In the genomic region with DNA sequence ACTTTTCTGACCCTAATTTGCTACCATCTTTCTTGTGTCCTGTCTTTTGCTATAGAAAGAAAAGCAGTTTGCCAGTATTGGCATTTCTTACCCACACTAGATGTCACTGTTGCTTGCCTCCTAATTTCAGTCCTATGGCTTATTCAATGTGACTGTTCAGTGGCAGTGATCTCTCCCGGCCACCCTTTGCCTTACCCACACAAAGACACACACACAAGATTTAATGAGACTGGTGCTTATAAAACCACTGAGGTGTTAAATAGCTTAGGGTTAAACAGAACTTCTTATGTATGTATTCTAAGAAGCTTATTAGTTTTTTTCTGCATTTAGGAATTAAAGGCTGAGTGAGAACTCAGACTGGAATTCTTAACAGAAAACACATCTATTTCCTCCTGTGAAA, we compare ENCODE assay signal across 9 cellular contexts.
DNase-seq lines count a peak whose midpoint lies in the region; ATAC-seq and TF ChIP-seq lines count a peak whose summit lies in the region.
"Had no signal": no experiment of that assay in that cellular context is flagged by ENCODE, and none has a peak within 500 bp of the region (broad histone marks: within the 10 kb centered on the region; RNA-seq: fewer than 3 reads in every experiment).

No MANE protein-coding gene starts in this region.

- no peaks in the 10 kb centered on the region for H3K9me3 Mint-ChIP-seq in neural progenitor cell

- H3K9me3 ChIP-seq in neural progenitor cell (ENCODE audit: low read depth) (no peaks in the 10 kb centered on the region), spleen (no peaks in the 10 kb centered on the region)

- no peak for ATAC-seq in GM18909 (IDR thresholded peaks at IDR 0.05; ENCODE audit: poor library complexity, unreplicated experiment)

- TF ChIP-seq CTCF in dorsolateral prefrontal cortex (IDR thresholded peaks at IDR 0.05 in 54 of 56, conservative IDR thresholded peaks at IDR 0.05 in 2 of 56; ENCODE audit: low read depth in 1 of 56, partially characterized antibody in 56 of 56), result peak; percentile 29 to 74 (median 55)
- peak; percentile 70 for TF ChIP-seq CTCF in neural progenitor cell (IDR thresholded peaks at IDR 0.05)
- peak in 1 of 11 experiments; percentile 16 for TF ChIP-seq CTCF in spleen (IDR thresholded peaks at IDR 0.05 in 8 of 11, conservative IDR thresholded peaks at IDR 0.05 in 3 of 11)

- H3K9ac ChIP-seq in neural progenitor cell, result no peak overlapping the region

- no peak overlapping the region for H2AFZ ChIP-seq in neural progenitor cell (replicated peaks)

- H3K4me3 Mint-ChIP-seq in neural progenitor cell, result no peak overlapping the region
- H3K4me3 Mint-ChIP-seq: B cell had no signal

- H3K36me3 Mint-ChIP-seq in neural progenitor cell, result no peaks in the 10 kb centered on the region

- H3K27ac ChIP-seq in dorsolateral prefrontal cortex, result no peak overlapping the region
- H3K27ac ChIP-seq in neural progenitor cell, result no peak overlapping the region
- H3K27ac ChIP-seq in spleen, result no peak overlapping the region

- no peaks in the 10 kb centered on the region for H3F3A ChIP-seq in neural progenitor cell (ENCODE audit: low read depth)

- H3K4me2 ChIP-seq in neural progenitor cell, result no peak overlapping the region

- H3K36me3 ChIP-seq in neural progenitor cell (no peaks in the 10 kb centered on the region), spleen (no peaks in the 10 kb centered on the region)

- H3K27ac Mint-ChIP-seq in neural progenitor cell, result no peak overlapping the region
- H3K27ac Mint-ChIP-seq: B cell had no signal

- TF ChIP-seq POLR2A in spleen (IDR thresholded peaks at IDR 0.05), result no peak

- H3K27me3 Mint-ChIP-seq in neural progenitor cell (ENCODE audit: insufficient read depth, low read depth), result no peaks in the 10 kb centered on the region
- H3K27me3 Mint-ChIP-seq: B cell had no signal

- H3K4me1 Mint-ChIP-seq in neural progenitor cell, result no peaks in the 10 kb centered on the region
- H3K4me1 Mint-ChIP-seq: B cell had no signal

- H3K27me3 ChIP-seq in dorsolateral prefrontal cortex (peaks cover 0 to 7% (median 0%) of the 10 kb centered on the region in 45 donors), neural progenitor cell (no peaks in the 10 kb centered on the region), spleen (replicated peaks in 1 of 7) (no peaks in the 10 kb centered on the region)

- DNase-seq in NOMO-1 treated with dmso at 0.1 percent for 144 hours (lab: John Stamatoyannopoulos, UW; ENCODE audit: unreplicated experiment) (peak; percentile 2), NOMO-1 treated with DMSO at 0.1 percent for 48 hours (lab: John Stamatoyannopoulos, UW; ENCODE audit: unreplicated experiment) (no peak), HuH-7 (ENCODE audit: low spot score) (peak; percentile 20), NCI-H82 treated with DMSO at 0.1 percent for 48 hours (lab: John Stamatoyannopoulos, UW; ENCODE audit: unreplicated experiment) (peak; percentile 50), dorsolateral prefrontal cortex (peak in 3 of 10 donors; percentile 18 to 63 (median 28)), neural progenitor cell (ENCODE audit: low spot score) (peak; percentile 61), spleen (no peak)

- 5 to 16% (median 7%) methylated on average over 1 of the region's 1 CpG for WGBS in spleen, 5 donors

- H3K4me3 ChIP-seq in dorsolateral prefrontal cortex (no peak overlapping the region), neural progenitor cell (no peak overlapping the region), spleen (no peak overlapping the region)

- no peaks in the 10 kb centered on the region for H3K4me1 ChIP-seq in neural progenitor cell
- H3K4me1 ChIP-seq in spleen, result no peaks in the 10 kb centered on the region

- H3K79me2 ChIP-seq in neural progenitor cell (ENCODE audit: low read depth), result no peaks in the 10 kb centered on the region

- intact Hi-C loops in dorsolateral prefrontal cortex (cut with DNase I) (loop anchor here in 1 of 2 donors (10.0 kb wide), 1 partner anchor 1500 kb away; no protein-coding TSS in a partner anchor), spleen (cut with DNase I; ENCODE audit: low total_unique reads) (no loop called here)

- no peaks in the 10 kb centered on the region for H4K20me1 ChIP-seq in neural progenitor cell (ENCODE audit: low read depth)

Comparison
In these comparisons a context has a peak if more than half of its experiments do, and no peak if none do; other contexts are left out.
1. DNase-seq: peak in NOMO-1 treated with dmso at 0.1 percent for 144 hours (single experiment), HuH-7 (single experiment), NCI-H82 treated with DMSO at 0.1 percent for 48 hours (single experiment) and neural progenitor cell (single experiment); none in NOMO-1 treated with DMSO at 0.1 percent for 48 hours (single experiment) and spleen (single experiment).